ENCODE assay signal across 1 cellular context in genomic region chr11:118911113-118911879, GRCh38.
TF ChIP-seq lines count a peak whose summit lies in the region.

No MANE protein-coding gene starts in this region.

TF ChIP-seq in HepG2, 621 proteins besides CTCF, POLR2A, EP300 and RAD21 (continued from another document):
- TF ChIP-seq AFF4 (CRISPR knock-in tag; IDR thresholded peaks at IDR 0.05), result peak; percentile 70
- TF ChIP-seq FOXO1 (CRISPR knock-in tag; IDR thresholded peaks at IDR 0.05), result no peak
TF ChIP-seq in HepG2: peak in this region for 102.
